ENCODE assay signal across 11 cellular contexts in genomic region chrX:45295587-45295986, GRCh38.
A peak's percentile ranks its signal among the peaks of the same experiment; 100 is the strongest.
DNase-seq lines count a peak whose midpoint lies in the region; ATAC-seq and TF ChIP-seq lines count a peak whose summit lies in the region.
"Had no signal": no experiment of that assay in that cellular context is flagged by ENCODE, and none has a peak within 500 bp of the region (broad histone marks: within the 10 kb centered on the region; RNA-seq: fewer than 3 reads in every experiment).

No MANE protein-coding gene starts in this region.

- H3K9me2 ChIP-seq in SK-N-SH = no peaks in the 10 kb centered on the region

- no peak overlapping the region for H3K4me2 ChIP-seq in SK-N-SH

- H3K4me3 ChIP-seq in SK-N-SH (ENCODE audit: low read depth in 2 of 2, low read length in 1 of 2) = no peak overlapping the region

- POLR2A ChIA-PET in SK-N-SH (lab: Yijun Ruan, JAX) = no interaction called here

- H3K27ac ChIP-seq in SK-N-SH (ENCODE audit: low read depth in 2 of 2, low read length in 1 of 2) = peak overlapping the region; percentile 20 to 50; a peak in 2 of 4 replicates
- no peak overlapping the region for H3K27ac ChIP-seq in foreskin keratinocyte

- H3K9me3 ChIP-seq in SK-N-SH = no peaks in the 10 kb centered on the region

- CTCF ChIA-PET in SK-N-SH (lab: Yijun Ruan, JAX) = no interaction called here
- CTCF ChIA-PET in activated naive CD4-positive, alpha-beta T cell treated with anti-CD3 and anti-CD28 coated beads, Interleukin-2, amount 10 ng/mL, durations not matched to agents 7 days and 5 days (lab: Charles Lee) = no interaction called here

- H3K4me1 Mint-ChIP-seq in activated naive CD4-positive, alpha-beta T cell treated with anti-CD3 and anti-CD28 coated beads, Interleukin-2, amount 10 ng/mL, durations not matched to agents 7 days and 5 days = no peaks in the 10 kb centered on the region
- no peaks in the 10 kb centered on the region for H3K4me1 Mint-ChIP-seq in activated T-cell treated with anti-CD3 and anti-CD28 coated beads, Interleukin-2, amount 50 U/mL, for 72 hours (ENCODE audit: low read depth)
- H3K4me1 Mint-ChIP-seq: memory B cell had no signal

- H3K27me3 ChIP-seq in SK-N-SH (ENCODE audit: insufficient read depth) = peaks cover 5% of the 10 kb centered on the region; the same call in 1 of the 2 replicates
- H3K27me3 ChIP-seq in foreskin keratinocyte = no peaks in the 10 kb centered on the region

- H3F3A ChIP-seq in SK-N-SH (replicated peaks; ENCODE audit: insufficient read depth) = peaks cover 5% of the 10 kb centered on the region

- no peak for TF ChIP-seq RAD21 in SK-N-SH (IDR thresholded peaks at IDR 0.05; ENCODE audit: low read length)

- H3K4me1 ChIP-seq in SK-N-SH (ENCODE audit: control insufficient read depth in 1 of 2, insufficient read depth in 2 of 2, low read depth in 1 of 2, low read length in 1 of 2) = no peaks in the 10 kb centered on the region; a peak in 1 of 4 replicates
- H3K4me1 ChIP-seq in foreskin keratinocyte = no peaks in the 10 kb centered on the region

- WGBS in SK-N-SH (ENCODE audit: low lambda C conversion rate) = 0% methylated on average over 2 of the region's 2 CpGs

- H3K27me3 Mint-ChIP-seq in activated naive CD4-positive, alpha-beta T cell treated with anti-CD3 and anti-CD28 coated beads, Interleukin-2, amount 10 ng/mL, durations not matched to agents 7 days and 5 days = no peaks in the 10 kb centered on the region
- peaks cover 12% of the 10 kb centered on the region for H3K27me3 Mint-ChIP-seq in activated T-cell treated with anti-CD3 and anti-CD28 coated beads, Interleukin-2, amount 50 U/mL, for 72 hours (ENCODE audit: low read depth)

- no peaks in the 10 kb centered on the region for H3K9me3 Mint-ChIP-seq in activated naive CD4-positive, alpha-beta T cell treated with anti-CD3 and anti-CD28 coated beads, Interleukin-2, amount 10 ng/mL, durations not matched to agents 7 days and 5 days
- no peaks in the 10 kb centered on the region for H3K9me3 Mint-ChIP-seq in activated T-cell treated with anti-CD3 and anti-CD28 coated beads, Interleukin-2, amount 50 U/mL, for 72 hours
- H3K9me3 Mint-ChIP-seq: memory B cell had no signal

- no peaks in the 10 kb centered on the region for H3K36me3 ChIP-seq in SK-N-SH (replicated peaks in 1 of 2; ENCODE audit: control insufficient read depth in 1 of 2, insufficient read depth in 2 of 2, low read length in 1 of 2)

- no peaks in the 10 kb centered on the region for H3K36me3 Mint-ChIP-seq in activated naive CD4-positive, alpha-beta T cell treated with anti-CD3 and anti-CD28 coated beads, Interleukin-2, amount 10 ng/mL, durations not matched to agents 7 days and 5 days
- H3K36me3 Mint-ChIP-seq in activated T-cell treated with anti-CD3 and anti-CD28 coated beads, Interleukin-2, amount 50 U/mL, for 72 hours (ENCODE audit: insufficient read depth in 2 of 2) = no peaks in the 10 kb centered on the region
- H3K36me3 Mint-ChIP-seq: memory B cell had no signal

- no peak overlapping the region for H3K4me3 Mint-ChIP-seq in activated naive CD4-positive, alpha-beta T cell treated with anti-CD3 and anti-CD28 coated beads, Interleukin-2, amount 10 ng/mL, durations not matched to agents 7 days and 5 days
- no peak overlapping the region for H3K4me3 Mint-ChIP-seq in activated T-cell treated with anti-CD3 and anti-CD28 coated beads, Interleukin-2, amount 50 U/mL, for 72 hours
- H3K4me3 Mint-ChIP-seq: memory B cell had no signal

- ATAC-seq in foreskin keratinocyte = no peak
- no peak for ATAC-seq in activated T-cell treated with anti-CD3 and anti-CD28 coated beads, Interleukin-2, amount 50 U/mL, for 72 hours (replicated peaks in 1 of 2)

- TF ChIP-seq EP300 in SK-N-SH (IDR thresholded peaks at IDR 0.05; ENCODE audit: borderline replicate concordance in 1 of 2, low read depth in 1 of 2, low read length in 1 of 2) = peak; percentile 40 to 78; a peak in 2 of 4 replicates

- DNase-seq in AG20443 (ENCODE audit: low spot score) = peak; percentile 6
- DNase-seq in HS-27A (ENCODE audit: low read depth) = peak; percentile 24
- no peak for DNase-seq in SK-N-SH
- DNase-seq in foreskin keratinocyte = peak; percentile 16 to 21
- no peak for DNase-seq in activated naive CD4-positive, alpha-beta T cell treated with anti-CD3 and anti-CD28 coated beads, Interleukin-2, amount 10 ng/mL, durations not matched to agents 7 days and 5 days
- no peak for DNase-seq in NCI-H1436 (lab: John Stamatoyannopoulos, UW)
- no peak for DNase-seq in NCI-H2107 treated with DMSO at 0.1 percent for 48 hours (lab: John Stamatoyannopoulos, UW; ENCODE audit: unreplicated experiment)
- DNase-seq in activated T-cell treated with anti-CD3 and anti-CD28 coated beads, Interleukin-2, amount 50 U/mL, for 72 hours = no peak
- DNase-seq: DND-41, NCI-H1694 treated with DMSO at 0.1 percent for 48 hours had no signal

- H4K20me1 ChIP-seq in SK-N-SH (ENCODE audit: insufficient read depth) = no peaks in the 10 kb centered on the region

- no peaks in the 10 kb centered on the region for H3K79me2 ChIP-seq in SK-N-SH (ENCODE audit: insufficient read depth)

- TF ChIP-seq CTCF in SK-N-SH (IDR thresholded peaks at IDR 0.05) (no peak), foreskin keratinocyte (conservative IDR thresholded peaks at IDR 0.05) (no peak)

- no peak overlapping the region for H3K9ac ChIP-seq in SK-N-SH

- H2AFZ ChIP-seq in SK-N-SH (ENCODE audit: low read depth) = no peak overlapping the region

- H3K27ac Mint-ChIP-seq in activated naive CD4-positive, alpha-beta T cell treated with anti-CD3 and anti-CD28 coated beads, Interleukin-2, amount 10 ng/mL, durations not matched to agents 7 days and 5 days = no peak overlapping the region
- H3K27ac Mint-ChIP-seq in activated T-cell treated with anti-CD3 and anti-CD28 coated beads, Interleukin-2, amount 50 U/mL, for 72 hours = no peak overlapping the region
- H3K27ac Mint-ChIP-seq: memory B cell had no signal

TF ChIP-seq in SK-N-SH, 30 proteins besides CTCF, POLR2A, EP300 and RAD21 (continues in another document):
- peak; percentile 47 for TF ChIP-seq JUND (IDR thresholded peaks at IDR 0.05)
- no peak for TF ChIP-seq SIN3A (IDR thresholded peaks at IDR 0.05; ENCODE audit: borderline replicate concordance, low read depth, low read length)
- TF ChIP-seq IRF3 (IDR thresholded peaks at IDR 0.05; ENCODE audit: low read depth, low read length) = no peak
- TF ChIP-seq TEAD4 (IDR thresholded peaks at IDR 0.05; ENCODE audit: borderline replicate concordance, insufficient read depth) = peak; percentile 62; the same call in 1 of the 2 replicates
- peak; percentile 71 for TF ChIP-seq TCF12 (IDR thresholded peaks at IDR 0.05)
- no peak for TF ChIP-seq FOXM1 (IDR thresholded peaks at IDR 0.05; ENCODE audit: low read depth)
- TF ChIP-seq REST (IDR thresholded peaks at IDR 0.05; ENCODE audit: low read depth, low read length) = no peak
- peak; percentile 13; the same call in 1 of the 2 replicates for TF ChIP-seq FOSL2 (IDR thresholded peaks at IDR 0.05; ENCODE audit: borderline replicate concordance, low read depth)
- TF ChIP-seq NFIC (IDR thresholded peaks at IDR 0.05; ENCODE audit: borderline replicate concordance) = peak; percentile 90
- TF ChIP-seq NRF1 (IDR thresholded peaks at IDR 0.05; ENCODE audit: low read depth, low read length) = no peak
- no peak for TF ChIP-seq CHD2 (IDR thresholded peaks at IDR 0.05; ENCODE audit: low read length, partially characterized antibody)
- no peak for TF ChIP-seq MAX (IDR thresholded peaks at IDR 0.05; ENCODE audit: low read depth)
- TF ChIP-seq TAF1 (IDR thresholded peaks at IDR 0.05; ENCODE audit: borderline replicate concordance, low read depth, low read length) = no peak

Comparison
In these comparisons a context has a peak if more than half of its experiments do, and no peak if none do; other contexts are left out.
1. DNase-seq: peak in AG20443 (single experiment), HS-27A (single experiment) and foreskin keratinocyte (2 of 2); none in SK-N-SH (single experiment), activated naive CD4-positive, alpha-beta T cell treated with anti-CD3 and anti-CD28 coated beads, Interleukin-2, amount 10 ng/mL, durations not matched to agents 7 days and 5 days (single experiment), NCI-H1436 (single experiment), NCI-H2107 treated with DMSO at 0.1 percent for 48 hours (single experiment) and activated T-cell treated with anti-CD3 and anti-CD28 coated beads, Interleukin-2, amount 50 U/mL, for 72 hours (0 of 2).